10 cellular contexts compared by ENCODE assay signal in the genomic region with DNA sequence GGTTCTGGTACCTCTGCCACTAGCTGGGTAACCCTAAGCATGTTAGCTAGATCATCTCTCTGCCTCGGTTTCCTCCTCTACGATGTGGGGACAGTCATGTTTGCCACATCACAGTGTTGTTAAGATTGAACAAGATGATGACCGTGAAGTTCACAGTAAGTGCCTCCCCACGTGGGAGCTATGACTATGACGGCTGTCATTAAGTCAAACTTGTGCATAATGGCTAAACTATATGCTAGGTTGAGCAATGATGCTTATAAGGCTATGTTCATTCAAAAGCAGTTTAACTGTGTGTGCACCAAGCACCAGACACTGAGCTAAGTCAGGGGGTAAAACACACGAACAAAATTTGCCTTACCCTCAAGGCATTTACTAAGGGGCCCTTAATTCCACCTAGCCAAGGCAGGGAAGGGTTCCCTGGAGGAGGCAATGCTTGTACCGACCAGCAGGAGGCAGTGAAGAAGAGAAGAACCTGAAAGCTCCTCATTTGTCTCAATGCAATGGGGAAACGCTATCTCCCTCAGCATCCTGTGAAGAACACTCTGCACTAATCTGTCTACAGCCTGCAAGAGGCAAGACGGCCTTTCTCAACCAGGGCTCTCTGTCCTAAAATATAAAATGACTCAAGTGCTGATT. TPM values are rescaled to one million over a fixed set of nuclear protein-coding genes. Genes with fewer than 3 reads are reported as not detected.
A peak's percentile ranks its signal among the peaks of the same experiment; 100 is the strongest.
DNase-seq lines count a peak whose midpoint lies in the region; ATAC-seq, FAIRE-seq and TF ChIP-seq lines count a peak whose summit lies in the region.
"Had no signal": no experiment of that assay in that cellular context is flagged by ENCODE, and none has a peak within 500 bp of the region (broad histone marks: within the 10 kb centered on the region; RNA-seq: fewer than 3 reads in every experiment).

No MANE protein-coding gene starts in this region.

- peak; percentile 28 for DNase-seq in NCI-H82 (lab: John Stamatoyannopoulos, UW)
- no peak for DNase-seq in NCI-H82 treated with DMSO at 0.1 percent for 48 hours (lab: John Stamatoyannopoulos, UW; ENCODE audit: unreplicated experiment)
- DNase-seq in H7, result peak; percentile 56
- no peak for DNase-seq in astrocyte (ENCODE audit: low read depth)
- peak; percentile 27 for DNase-seq in mesendoderm
- DNase-seq in activated CD8-positive, alpha-beta memory T cell treated with anti-CD3 and anti-CD28 coated beads, Interleukin-2, amount 10 ng/mL, durations not matched to agents 7 days and 5 days, result no peak
- DNase-seq in stomach, result no peak
- DNase-seq: left ventricle myocardium superior, NCI-H226 had no signal

- H3K56ac ChIP-seq in mesendoderm (ENCODE audit: low read length), result no peak overlapping the region

- H3K36me3 ChIP-seq in H7 (replicated peaks; ENCODE audit: control insufficient read depth, insufficient read depth, low read length) (no peaks in the 10 kb centered on the region), astrocyte (ENCODE audit: insufficient read depth, low read length) (no peaks in the 10 kb centered on the region), mesendoderm (ENCODE audit: control insufficient read depth, insufficient read depth, low read length) (no peaks in the 10 kb centered on the region), stomach (no peaks in the 10 kb centered on the region)

- H3K9me3 Mint-ChIP-seq in astrocyte (ENCODE audit: unreplicated experiment), result no peaks in the 10 kb centered on the region
- H3K9me3 Mint-ChIP-seq in activated CD8-positive, alpha-beta memory T cell treated with anti-CD3 and anti-CD28 coated beads, Interleukin-2, amount 10 ng/mL, durations not matched to agents 7 days and 5 days (ENCODE audit: low read depth), result no peaks in the 10 kb centered on the region

- H2BK120ac ChIP-seq in mesendoderm (ENCODE audit: low read depth, low read length), result no peak overlapping the region

- H4K5ac ChIP-seq in mesendoderm (ENCODE audit: low read length), result no peak overlapping the region

- peaks cover 26% of the 10 kb centered on the region for H3K4me1 ChIP-seq in astrocyte (ENCODE audit: insufficient read depth, low read length)
- no peaks in the 10 kb centered on the region for H3K4me1 ChIP-seq in mesendoderm (ENCODE audit: control insufficient read depth, low read depth, low read length)
- peaks cover 0 to 14% (median 11%) of the 10 kb centered on the region in 4 donors for H3K4me1 ChIP-seq in stomach

- H2AK5ac ChIP-seq in mesendoderm (ENCODE audit: low read length), result no peak overlapping the region

- TF ChIP-seq CTCF in astrocyte (IDR thresholded peaks at IDR 0.05; ENCODE audit: insufficient read depth, low read depth, low read length), result peak; percentile 7
- no peak for TF ChIP-seq CTCF in stomach (IDR thresholded peaks at IDR 0.05)

- H4K8ac ChIP-seq in mesendoderm (ENCODE audit: low read depth, low read length), result no peak overlapping the region

- H3K79me1 ChIP-seq in mesendoderm (ENCODE audit: low read length), result no peaks in the 10 kb centered on the region

- H4K20me1 ChIP-seq in astrocyte (ENCODE audit: insufficient read depth, low read length), result no peaks in the 10 kb centered on the region

- no peak overlapping the region for H3K23ac ChIP-seq in mesendoderm (ENCODE audit: low read length)

- H3K9me3 ChIP-seq in astrocyte (ENCODE audit: insufficient read depth, low read depth, low read length) (no peaks in the 10 kb centered on the region), stomach (no peaks in the 10 kb centered on the region)

- no peak overlapping the region for H3K4me3 ChIP-seq in H7 (ENCODE audit: insufficient read depth, low read depth, low read length)
- no peak overlapping the region for H3K4me3 ChIP-seq in astrocyte (ENCODE audit: insufficient read depth, low read depth, low read length)
- no peak overlapping the region for H3K4me3 ChIP-seq in mesendoderm (ENCODE audit: low read length)
- no peak overlapping the region for H3K4me3 ChIP-seq in stomach

- H3K4me2 ChIP-seq in astrocyte (ENCODE audit: low read length) (no peak overlapping the region), mesendoderm (ENCODE audit: low read length) (no peak overlapping the region)

- no peak overlapping the region for H3K27ac Mint-ChIP-seq in astrocyte (ENCODE audit: unreplicated experiment)
- no peak overlapping the region for H3K27ac Mint-ChIP-seq in activated CD8-positive, alpha-beta memory T cell treated with anti-CD3 and anti-CD28 coated beads, Interleukin-2, amount 10 ng/mL, durations not matched to agents 7 days and 5 days

- H3K4ac ChIP-seq in mesendoderm (ENCODE audit: low read depth, low read length), result no peak overlapping the region

- H3K9ac ChIP-seq in astrocyte (ENCODE audit: low read length) (no peak overlapping the region), mesendoderm (ENCODE audit: low read length) (no peak overlapping the region)

- H3K4me3 Mint-ChIP-seq in astrocyte (ENCODE audit: unreplicated experiment), result no peak overlapping the region
- H3K4me3 Mint-ChIP-seq in activated CD8-positive, alpha-beta memory T cell treated with anti-CD3 and anti-CD28 coated beads, Interleukin-2, amount 10 ng/mL, durations not matched to agents 7 days and 5 days, result no peak overlapping the region

- H2BK15ac ChIP-seq in mesendoderm (replicated peaks; ENCODE audit: low read depth), result no peak overlapping the region

- H3K27me3 Mint-ChIP-seq in astrocyte (ENCODE audit: low read depth, unreplicated experiment), result no peaks in the 10 kb centered on the region
- H3K27me3 Mint-ChIP-seq in activated CD8-positive, alpha-beta memory T cell treated with anti-CD3 and anti-CD28 coated beads, Interleukin-2, amount 10 ng/mL, durations not matched to agents 7 days and 5 days, result no peaks in the 10 kb centered on the region

- no peaks in the 10 kb centered on the region for H3K36me3 Mint-ChIP-seq in astrocyte (ENCODE audit: low read depth, unreplicated experiment)
- no peaks in the 10 kb centered on the region for H3K36me3 Mint-ChIP-seq in activated CD8-positive, alpha-beta memory T cell treated with anti-CD3 and anti-CD28 coated beads, Interleukin-2, amount 10 ng/mL, durations not matched to agents 7 days and 5 days

- no peak overlapping the region for H3K18ac ChIP-seq in mesendoderm (ENCODE audit: low read length)

- intact Hi-C loops in stomach (cut with DNase I; ENCODE audit: low total_unique reads), result no loop called here

- H3K27me3 ChIP-seq in H7 (ENCODE audit: control insufficient read depth, insufficient read depth, low read length) (no peaks in the 10 kb centered on the region), astrocyte (ENCODE audit: insufficient read depth, low read length) (no peaks in the 10 kb centered on the region), mesendoderm (ENCODE audit: insufficient read depth, low read length, poor library complexity) (no peaks in the 10 kb centered on the region), stomach (no peaks in the 10 kb centered on the region)

- TF ChIP-seq POLR2A in stomach (IDR thresholded peaks at IDR 0.05), result no peak

- TF ChIP-seq EP300 in stomach (IDR thresholded peaks at IDR 0.05), result no peak

- no peak overlapping the region for H2BK5ac ChIP-seq in mesendoderm (ENCODE audit: low read length)

- H3K4me1 Mint-ChIP-seq in astrocyte (ENCODE audit: low read depth, unreplicated experiment), result peaks cover 24% of the 10 kb centered on the region
- H3K4me1 Mint-ChIP-seq in activated CD8-positive, alpha-beta memory T cell treated with anti-CD3 and anti-CD28 coated beads, Interleukin-2, amount 10 ng/mL, durations not matched to agents 7 days and 5 days, result peaks cover 16% of the 10 kb centered on the region

- CTCF ChIA-PET in activated CD8-positive, alpha-beta memory T cell treated with anti-CD3 and anti-CD28 coated beads, Interleukin-2, amount 10 ng/mL, durations not matched to agents 7 days and 5 days (lab: Charles Lee), result interaction anchor here (1.5 to 1.6 kb wide), 2 partner anchors 159 to 692 kb away, joined by 3 to 5 read pairs; no protein-coding TSS in a partner anchor

- H3K27ac ChIP-seq in astrocyte (ENCODE audit: low read depth, low read length), result no peak overlapping the region
- no peak overlapping the region for H3K27ac ChIP-seq in mesendoderm (ENCODE audit: low read depth, low read length)
- no peak overlapping the region for H3K27ac ChIP-seq in stomach

- no peak for ATAC-seq in activated CD8-positive, alpha-beta memory T cell treated with anti-CD3 and anti-CD28 coated beads, Interleukin-2, amount 10 ng/mL, durations not matched to agents 7 days and 5 days
- ATAC-seq in GM19397 (IDR thresholded peaks at IDR 0.05; ENCODE audit: unreplicated experiment), result no peak
- ATAC-seq: left ventricle myocardium superior had no signal

- no CpG with 5 or more reads among the region's 9 CpGs for WGBS in mesendoderm (ENCODE audit: extremely low coverage, insufficient coverage, low lambda C conversion rate)
- WGBS in stomach, 5 donors, result 67 to 81% (median 76%) methylated on average over 9 of the region's 9 CpGs

- H3K79me2 ChIP-seq in astrocyte (ENCODE audit: insufficient read depth, low read length), result no peaks in the 10 kb centered on the region
- no peaks in the 10 kb centered on the region for H3K79me2 ChIP-seq in mesendoderm (ENCODE audit: control insufficient read depth, insufficient read depth, low read length)

- FAIRE-seq in astrocyte (lab: Jason Lieb, UNC), result peak; percentile 78

- no peak overlapping the region for H2AFZ ChIP-seq in astrocyte (ENCODE audit: low read depth, low read length)

RNA-seq across cellular contexts. Expression of gene MAP7D2, which starts 52.9 kb away (rescaled TPM):
- 0.07 and 0.45 TPM in 2 replicates for total RNA-seq in H7 (2014; rRNA removed; shearing (Covaris generic))
- total RNA-seq in astrocyte, result 1.2 and 1.3 TPM in 2 replicates
- 0.79 TPM for polyA plus RNA-seq in mesendoderm (2013, experiment 1 of 2)
- polyA plus RNA-seq in mesendoderm (2013, experiment 2 of 2), result 0.85 TPM
- under 1 TPM; 0.15 to 0.40 TPM for total RNA-seq in activated CD8-positive, alpha-beta memory T cell treated with anti-CD3 and anti-CD28 coated beads, Interleukin-2, amount 10 ng/mL, durations not matched to agents 7 days and 5 days
- 10 to 100 TPM in 3 of 5 donors, under 1 TPM in 1, not detected in 1; 0.89 to 70.0 (median 17.6) TPM for total RNA-seq in stomach
- 10 to 100 TPM in 1 of 3 donors, 1 to 10 TPM in 2; 1.4 to 16.6 (median 4.9) TPM for polyA plus RNA-seq in stomach

Comparison
In these comparisons a context has a peak if more than half of its experiments do, and no peak if none do; other contexts are left out.
1. DNase-seq: peak in NCI-H82 (single experiment), H7 (single experiment) and mesendoderm (single experiment); none in NCI-H82 treated with DMSO at 0.1 percent for 48 hours (single experiment), astrocyte (single experiment), activated CD8-positive, alpha-beta memory T cell treated with anti-CD3 and anti-CD28 coated beads, Interleukin-2, amount 10 ng/mL, durations not matched to agents 7 days and 5 days (single experiment) and stomach (single experiment).